26 cellular contexts compared by ENCODE assay signal in the genomic region with DNA sequence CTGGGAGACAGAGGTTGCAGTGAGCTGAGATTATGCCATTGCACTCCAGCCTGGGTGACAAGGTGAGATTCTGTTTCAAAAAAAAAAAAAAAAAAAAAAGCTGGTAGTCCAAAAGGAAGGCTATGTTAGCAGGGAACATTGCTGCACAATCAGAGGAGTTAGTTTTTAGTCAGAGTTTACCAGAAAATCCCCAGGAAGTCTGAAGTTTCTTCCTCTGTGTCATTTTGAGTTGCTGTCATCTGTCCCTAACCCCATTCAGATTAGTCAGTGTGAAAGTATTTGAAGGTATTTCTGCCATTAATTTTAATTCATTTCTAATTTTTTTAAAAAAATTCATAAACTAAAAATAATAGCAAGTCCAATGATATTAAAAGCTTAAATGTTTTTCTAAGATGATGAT. TPM values are rescaled to one million over a fixed set of nuclear protein-coding genes. Genes with fewer than 3 reads are reported as not detected.
DNase-seq lines count a peak whose midpoint lies in the region; ATAC-seq, FAIRE-seq and TF ChIP-seq lines count a peak whose summit lies in the region.
"Had no signal": no experiment of that assay in that cellular context is flagged by ENCODE, and none has a peak within 500 bp of the region (broad histone marks: within the 10 kb centered on the region; RNA-seq: fewer than 3 reads in every experiment).

No MANE protein-coding gene starts in this region.

- H3K4me1 ChIP-seq in tibial artery = no peaks in the 10 kb centered on the region
- no peaks in the 10 kb centered on the region for H3K4me1 ChIP-seq in small intestine (ENCODE audit: control insufficient read depth in 2 of 2, insufficient read depth in 1 of 2, low read depth in 1 of 2, low read length in 1 of 2)
- H3K4me1 ChIP-seq: SJSA1, upper lobe of left lung had no signal

- DNase-seq in left colon (no peak), tibial artery (no peak), progenitor cell of endocrine pancreas (ENCODE audit: low spot score, unreplicated experiment) (no peak), small intestine (no peak)
- DNase-seq: activated B cell treated with CpG ODN at 0.5 μM for 24 hours; activated CD8-positive, alpha-beta memory T cell treated with anti-CD3 and anti-CD28 coated beads for 24 hours; activated naive CD8-positive, alpha-beta T cell treated with anti-CD3 and anti-CD28 coated beads, Interleukin-2, amount 10 ng/mL, durations not matched to agents 7 days and 5 days; C1 segment of cervical spinal cord; DMS 273 treated with DMSO at 0.1 percent for 48 hours; islet precursor cell; Karpas-422; mammary epithelial cell; NCI-H1105; occipital lobe; PC-3; T-helper 2 cell; upper lobe of left lung had no signal

- peak; percentile 53 for ATAC-seq in GM18499 (IDR thresholded peaks at IDR 0.05; ENCODE audit: insufficient read depth, unreplicated experiment)
- ATAC-seq in GM19395 (IDR thresholded peaks at IDR 0.05; ENCODE audit: unreplicated experiment) = peak; percentile 77
- ATAC-seq in HG02642 (IDR thresholded peaks at IDR 0.05; ENCODE audit: poor library complexity, unreplicated experiment) = peak; percentile 78
- ATAC-seq in HG03432 (IDR thresholded peaks at IDR 0.05; ENCODE audit: unreplicated experiment) = peak; percentile 88
- ATAC-seq in left colon = no peak
- ATAC-seq: HCT116, PC-3 had no signal

- TF ChIP-seq CTCF in tibial artery (IDR thresholded peaks at IDR 0.05) = no peak
- no peak for TF ChIP-seq CTCF in progenitor cell of endocrine pancreas (IDR thresholded peaks at IDR 0.05; ENCODE audit: unreplicated experiment)

- no peak for FAIRE-seq in small intestine (lab: Jason Lieb, UNC)

- H3K36me3 ChIP-seq in tibial artery = no peaks in the 10 kb centered on the region
- no peaks in the 10 kb centered on the region for H3K36me3 ChIP-seq in small intestine (ENCODE audit: control insufficient read depth in 2 of 2, insufficient read depth in 2 of 2, low read length in 2 of 2)
- H3K36me3 ChIP-seq: SJSA1, upper lobe of left lung had no signal

- no peaks in the 10 kb centered on the region for H3K27me3 Mint-ChIP-seq in progenitor cell of endocrine pancreas
- H3K27me3 Mint-ChIP-seq: activated B cell treated with CpG ODN at 0.5 μM for 24 hours; activated naive CD8-positive, alpha-beta T cell treated with anti-CD3 and anti-CD28 coated beads, Interleukin-2, amount 10 ng/mL, durations not matched to agents 7 days and 5 days; brain; stimulated activated naive CD8-positive, alpha-beta T cell treated with anti-CD3 and anti-CD28 coated beads, Interleukin-15, Interleukin-2, amounts not matched to agents 100 ng/mL and 50 ng/mL, for 24 hours had no signal

- H3K36me3 Mint-ChIP-seq in progenitor cell of endocrine pancreas (ENCODE audit: insufficient read depth) = no peaks in the 10 kb centered on the region
- H3K36me3 Mint-ChIP-seq: brain had no signal

- H3K27me3 ChIP-seq in tibial artery (no peaks in the 10 kb centered on the region), small intestine (ENCODE audit: control insufficient read depth in 2 of 2, insufficient read depth in 2 of 2, low read length in 2 of 2) (no peaks in the 10 kb centered on the region)
- H3K27me3 ChIP-seq: SJSA1, upper lobe of left lung had no signal

- H3K27ac Mint-ChIP-seq in progenitor cell of endocrine pancreas = no peak overlapping the region
- H3K27ac Mint-ChIP-seq: activated B cell treated with CpG ODN at 0.5 μM for 24 hours; activated naive CD8-positive, alpha-beta T cell treated with anti-CD3 and anti-CD28 coated beads, Interleukin-2, amount 10 ng/mL, durations not matched to agents 7 days and 5 days; brain; stimulated activated naive CD8-positive, alpha-beta T cell treated with anti-CD3 and anti-CD28 coated beads, Interleukin-15, Interleukin-2, amounts not matched to agents 100 ng/mL and 50 ng/mL, for 24 hours had no signal

- peaks cover 9% of the 10 kb centered on the region for H3K4me1 Mint-ChIP-seq in progenitor cell of endocrine pancreas (ENCODE audit: low read depth)

- no peak overlapping the region for H3K27ac ChIP-seq in tibial artery
- no peak overlapping the region for H3K27ac ChIP-seq in small intestine (ENCODE audit: low read depth in 1 of 2, low read length in 1 of 2)
- H3K27ac ChIP-seq: coronary artery, SJSA1, upper lobe of left lung had no signal

- H3K4me3 ChIP-seq in tibial artery = no peak overlapping the region
- H3K4me3 ChIP-seq in small intestine (ENCODE audit: low read depth in 1 of 2, low read length in 2 of 2) = no peak overlapping the region
- H3K4me3 ChIP-seq: coronary artery, SJSA1, upper lobe of left lung had no signal

- peaks cover 3% of the 10 kb centered on the region for H3K9me3 Mint-ChIP-seq in progenitor cell of endocrine pancreas (ENCODE audit: low read depth)
- H3K9me3 Mint-ChIP-seq: brain had no signal

- intact Hi-C loops in left colon (cut with DNase I, micrococcal nuclease) (no loop called here), tibial artery (cut with DNase I; ENCODE audit: low total_unique reads) (no loop called here)

- H3K9me3 ChIP-seq in tibial artery (no peaks in the 10 kb centered on the region), small intestine (ENCODE audit: control insufficient read depth, low read depth) (no peaks in the 10 kb centered on the region)
- H3K9me3 ChIP-seq: SJSA1, upper lobe of left lung had no signal

- H3K4me3 Mint-ChIP-seq in progenitor cell of endocrine pancreas (ENCODE audit: low read depth) = no peak overlapping the region
- H3K4me3 Mint-ChIP-seq: activated B cell treated with CpG ODN at 0.5 μM for 24 hours; activated naive CD8-positive, alpha-beta T cell treated with anti-CD3 and anti-CD28 coated beads, Interleukin-2, amount 10 ng/mL, durations not matched to agents 7 days and 5 days; brain; stimulated activated naive CD8-positive, alpha-beta T cell treated with anti-CD3 and anti-CD28 coated beads, Interleukin-15, Interleukin-2, amounts not matched to agents 100 ng/mL and 50 ng/mL, for 24 hours had no signal

RNA-seq across cellular contexts. Expression of a gene that starts 33.5 kb away (rescaled TPM):
- total RNA-seq in left colon (10 to 100 TPM; 64.4 to 67.2 TPM), progenitor cell of endocrine pancreas (32.5 and 34.0 TPM in 2 replicates)
- 10 to 100 TPM in 1 of 3 donors, 1 to 10 TPM in 2; 6.8 to 35.6 (median 8.3) TPM for polyA plus RNA-seq in small intestine
